8 cellular contexts compared by ENCODE assay signal in the genomic region with DNA sequence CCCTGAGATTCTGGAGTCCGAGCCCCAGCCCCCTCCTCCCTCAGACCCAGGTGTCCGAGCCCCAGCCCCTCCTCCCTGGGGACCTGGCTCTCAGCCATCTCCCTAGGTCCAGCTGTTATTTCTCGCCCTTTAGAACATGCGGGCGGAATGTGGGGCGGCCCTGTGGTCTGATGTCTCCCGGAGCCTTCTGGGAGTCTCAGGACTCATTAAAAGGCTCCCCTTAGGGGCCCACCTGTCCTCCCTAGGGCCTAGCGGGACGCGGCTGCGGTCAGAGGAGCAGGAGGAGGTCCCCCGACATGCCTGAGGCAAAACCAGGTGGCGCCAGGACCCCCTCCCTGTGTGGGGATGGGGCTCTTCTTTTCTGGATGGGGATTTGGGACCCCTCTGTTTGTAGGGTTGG. TPM values are rescaled to one million over a fixed set of nuclear protein-coding genes. Genes with fewer than 3 reads are reported as not detected.
DNase-seq lines count a peak whose midpoint lies in the region; ATAC-seq, FAIRE-seq and TF ChIP-seq lines count a peak whose summit lies in the region.

A gene (plus strand): TSS at position 235 of the 400 bp plus-strand sequence. CDS start 62 bp downstream, at position 297.

- peaks cover 14 to 33% (median 32%) of the 10 kb centered on the region in 3 donors for H3K27me3 Mint-ChIP-seq in CD14-positive monocyte (ENCODE audit: low read depth in 3 of 3)
- H3K27me3 Mint-ChIP-seq in central memory CD8-positive, alpha-beta T cell: peaks cover 19% of the 10 kb centered on the region
- H3K27me3 Mint-ChIP-seq in natural killer cell (ENCODE audit: low read depth in 2 of 2): peaks cover 13 to 20% of the 10 kb centered on the region in 2 donors

- no peak for ATAC-seq in central memory CD8-positive, alpha-beta T cell (replicated peaks; ENCODE audit: extremely low read depth, poor library complexity, severe bottlenecking)
- ATAC-seq in natural killer cell (no peak), GM18502 (IDR thresholded peaks at IDR 0.05; ENCODE audit: poor library complexity, unreplicated experiment) (no peak), HG02678 (IDR thresholded peaks at IDR 0.05; ENCODE audit: unreplicated experiment) (no peak)

- no peak for TF ChIP-seq RAD21 in Ishikawa (IDR thresholded peaks at IDR 0.05; ENCODE audit: low read depth)

- H3K27ac Mint-ChIP-seq in CD14-positive monocyte (peak within 1 kb of the TSS; percentile 94 to 98 (median 96)), natural killer cell (peak within 1 kb of the TSS; percentile 77 to 92)
- peak within 1 kb of the TSS; percentile 91 for H3K27ac Mint-ChIP-seq in central memory CD8-positive, alpha-beta T cell (ENCODE audit: low read depth)

- TF ChIP-seq CTCF in CD14-positive monocyte (IDR thresholded peaks at IDR 0.05): no peak
- no peak for TF ChIP-seq CTCF in natural killer cell (IDR thresholded peaks at IDR 0.05)

- DNase-seq in CD14-positive monocyte (ENCODE audit: low spot score) (no peak), natural killer cell (no peak), ecto neural progenitor cell (ENCODE audit: low spot score) (no peak), urothelium cell line (ENCODE audit: low spot score) (no peak)
- DNase-seq in central memory CD8-positive, alpha-beta T cell (ENCODE audit: low spot score in 2 of 2): no peak

- peaks cover 29% of the 10 kb centered on the region for H3K4me1 Mint-ChIP-seq in CD14-positive monocyte
- H3K4me1 Mint-ChIP-seq in central memory CD8-positive, alpha-beta T cell: peaks cover 11% of the 10 kb centered on the region
- H3K4me1 Mint-ChIP-seq in natural killer cell: peaks cover 9 to 22% of the 10 kb centered on the region in 2 donors

- H3K9me3 Mint-ChIP-seq in CD14-positive monocyte (no peaks in the 10 kb centered on the region), natural killer cell (no peaks in the 10 kb centered on the region)
- no peaks in the 10 kb centered on the region for H3K9me3 Mint-ChIP-seq in central memory CD8-positive, alpha-beta T cell

- no peak for FAIRE-seq in urothelium cell line (lab: Jason Lieb, UNC)

- H3K36me3 Mint-ChIP-seq in CD14-positive monocyte (no peaks in the 10 kb centered on the region), natural killer cell (no peaks in the 10 kb centered on the region)
- peaks cover 9% of the 10 kb centered on the region for H3K36me3 Mint-ChIP-seq in central memory CD8-positive, alpha-beta T cell (ENCODE audit: insufficient read depth)

- peak within 1 kb of the TSS; percentile 82 to 96 for H3K4me3 Mint-ChIP-seq in CD14-positive monocyte
- H3K4me3 Mint-ChIP-seq in central memory CD8-positive, alpha-beta T cell: peak within 1 kb of the TSS; percentile 84
- H3K4me3 Mint-ChIP-seq in natural killer cell: peak within 1 kb of the TSS; percentile 94

- intact Hi-C loops in CD14-positive monocyte (cut with micrococcal nuclease) (loop anchor here in 1 of 2 donors (5.0 kb wide), 1 partner anchor 45 kb away; no protein-coding TSS in a partner anchor), natural killer cell (cut with micrococcal nuclease) (no loop called here)

- no peak for TF ChIP-seq EP300 in Ishikawa (IDR thresholded peaks at IDR 0.05; ENCODE audit: borderline replicate concordance)

TF ChIP-seq in Ishikawa, 13 proteins besides CTCF, POLR2A, EP300 and RAD21:
- TF ChIP-seq ZBTB7A (IDR thresholded peaks at IDR 0.05; ENCODE audit: low read depth) (no peak; the same call in 1 of the 2 replicates), YY1 (IDR thresholded peaks at IDR 0.05; ENCODE audit: low read depth) (no peak), TCF12 (IDR thresholded peaks at IDR 0.05; ENCODE audit: low read depth) (peak; percentile 27; the same call in 1 of the 2 replicates), TEAD4 (IDR thresholded peaks at IDR 0.05) (peak; percentile 33; the same call in 1 of the 2 replicates), CEBPB (IDR thresholded peaks at IDR 0.05) (no peak), CREB1 (IDR thresholded peaks at IDR 0.05; ENCODE audit: low read depth) (no peak), NFIC (IDR thresholded peaks at IDR 0.05) (peak; percentile 77)
- TF ChIP-seq, protein P1, sequence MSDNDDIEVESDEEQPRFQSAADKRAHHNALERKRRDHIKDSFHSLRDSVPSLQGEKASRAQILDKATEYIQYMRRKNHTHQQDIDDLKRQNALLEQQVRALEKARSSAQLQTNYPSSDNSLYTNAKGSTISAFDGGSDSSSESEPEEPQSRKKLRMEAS (IDR thresholded peaks at IDR 0.05): 0 out of 2 replicates have a peak, but pooled peaks have one; percentile 14

RNA-seq across cellular contexts. Expression of the gene that starts here (rescaled TPM):
- not detected for polyA plus RNA-seq in CD14-positive monocyte
- total RNA-seq in natural killer cell: under 1 TPM in 2 of 3 donors, not detected in 1; 0.09 to 0.15 TPM
